Comparison of ENCODE assay signal across 1 cellular context in the genomic region with DNA sequence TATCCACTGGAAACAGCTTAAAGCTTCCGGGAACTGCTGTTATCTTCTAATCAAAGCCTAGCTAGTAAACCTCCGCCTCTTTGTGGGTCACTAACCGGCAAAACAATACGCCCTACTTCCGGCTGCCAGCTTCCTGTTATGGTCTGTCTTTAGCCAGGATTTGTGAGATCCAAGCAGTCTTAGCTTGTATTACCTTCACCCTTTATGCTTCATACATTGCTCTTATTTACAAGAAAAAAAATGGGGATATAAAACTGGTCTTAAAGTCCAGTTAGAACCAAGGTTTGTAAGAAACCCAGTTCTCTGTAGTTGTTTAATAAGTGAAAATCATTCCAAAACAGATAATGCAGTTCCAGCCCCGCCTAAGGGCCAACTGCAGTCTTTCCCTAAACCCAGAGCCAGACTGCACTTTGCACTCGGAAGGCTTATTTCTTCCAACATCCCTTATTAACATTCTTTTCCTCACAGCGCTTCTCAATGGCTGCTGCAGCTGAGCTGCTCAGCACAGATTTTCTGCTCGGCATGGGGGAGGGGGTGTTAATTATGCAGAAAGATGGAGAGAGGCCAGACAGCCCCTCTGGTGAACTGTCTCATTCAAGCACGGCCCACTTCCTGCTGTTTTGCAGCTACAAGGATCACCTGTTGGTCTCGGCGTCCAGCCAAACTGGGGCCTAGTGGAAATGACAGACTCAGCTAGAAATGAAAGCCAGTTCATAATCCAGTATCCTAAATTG.
A peak's percentile ranks its signal among the peaks of the same experiment; 100 is the strongest.
TF ChIP-seq lines count a peak whose summit lies in the region.

No MANE protein-coding gene starts in this region.

TF ChIP-seq in liver, 16 proteins besides CTCF, POLR2A, EP300 and RAD21 (continued from another document):
- TF ChIP-seq, protein P1, sequence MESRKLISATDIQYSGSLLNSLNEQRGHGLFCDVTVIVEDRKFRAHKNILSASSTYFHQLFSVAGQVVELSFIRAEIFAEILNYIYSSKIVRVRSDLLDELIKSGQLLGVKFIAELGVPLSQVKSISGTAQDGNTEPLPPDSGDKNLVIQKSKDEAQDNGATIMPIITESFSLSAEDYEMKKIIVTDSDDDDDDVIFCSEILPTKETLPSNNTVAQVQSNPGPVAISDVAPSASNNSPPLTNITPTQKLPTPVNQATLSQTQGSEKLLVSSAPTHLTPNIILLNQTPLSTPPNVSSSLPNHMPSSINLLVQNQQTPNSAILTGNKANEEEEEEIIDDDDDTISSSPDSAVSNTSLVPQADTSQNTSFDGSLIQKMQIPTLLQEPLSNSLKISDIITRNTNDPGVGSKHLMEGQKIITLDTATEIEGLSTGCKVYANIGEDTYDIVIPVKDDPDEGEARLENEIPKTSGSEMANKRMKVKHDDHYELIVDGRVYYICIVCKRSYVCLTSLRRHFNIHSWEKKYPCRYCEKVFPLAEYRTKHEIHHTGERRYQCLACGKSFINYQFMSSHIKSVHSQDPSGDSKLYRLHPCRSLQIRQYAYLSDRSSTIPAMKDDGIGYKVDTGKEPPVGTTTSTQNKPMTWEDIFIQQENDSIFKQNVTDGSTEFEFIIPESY (IDR thresholded peaks at IDR 0.05): peak; percentile 19
- TF ChIP-seq EGR1 (IDR thresholded peaks at IDR 0.05; ENCODE audit: low read depth in 2 of 2) (peak; percentile 36 to 56), HNF4G (IDR thresholded peaks at IDR 0.05) (peak; percentile 70), FOXA1 (IDR thresholded peaks at IDR 0.05) (no peak), FOXA2 (IDR thresholded peaks at IDR 0.05) (no peak), JUND (IDR thresholded peaks at IDR 0.05) (peak; percentile 5 to 21), GABPA (IDR thresholded peaks at IDR 0.05 in 1 of 2, conservative IDR thresholded peaks at IDR 0.05 in 1 of 2) (peak; percentile 68)
- TF ChIP-seq, protein P2, sequence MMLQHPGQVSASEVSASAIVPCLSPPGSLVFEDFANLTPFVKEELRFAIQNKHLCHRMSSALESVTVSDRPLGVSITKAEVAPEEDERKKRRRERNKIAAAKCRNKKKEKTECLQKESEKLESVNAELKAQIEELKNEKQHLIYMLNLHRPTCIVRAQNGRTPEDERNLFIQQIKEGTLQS (IDR thresholded peaks at IDR 0.05): no peak
- TF ChIP-seq, protein P3, sequence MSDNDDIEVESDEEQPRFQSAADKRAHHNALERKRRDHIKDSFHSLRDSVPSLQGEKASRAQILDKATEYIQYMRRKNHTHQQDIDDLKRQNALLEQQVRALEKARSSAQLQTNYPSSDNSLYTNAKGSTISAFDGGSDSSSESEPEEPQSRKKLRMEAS (IDR thresholded peaks at IDR 0.05): peak; percentile 41
